8 cellular contexts compared by ENCODE assay signal in genomic region chr1:91730781-91731732, GRCh38.
A peak's percentile ranks its signal among the peaks of the same experiment; 100 is the strongest.
DNase-seq lines count a peak whose midpoint lies in the region; ATAC-seq and TF ChIP-seq lines count a peak whose summit lies in the region.

No MANE protein-coding gene starts in this region.

- H3K9me3 Mint-ChIP-seq in activated CD4-positive, alpha-beta T cell treated with anti-CD3 and anti-CD28 coated beads, Interleukin-2, amount 10 ng/mL, durations not matched to agents 24 days and 14 days = no peaks in the 10 kb centered on the region
- H3K9me3 Mint-ChIP-seq in activated T-helper 2 cell treated with anti-CD3 and anti-CD28 coated beads, Interferon-gamma antibody, Interleukin-2, Interleukin-4, amounts not matched to agents 10 μg/mL and 5 μg/mL and 100 μg/mL, durations not matched to agents 14 hours and 24 hours and 36 hours = no peaks in the 10 kb centered on the region

- no peak overlapping the region for H3K4me3 ChIP-seq in thyroid gland (replicated peaks in 1 of 3)

- ATAC-seq in HG03457 (IDR thresholded peaks at IDR 0.05; ENCODE audit: unreplicated experiment) = no peak

- peaks cover 2% of the 10 kb centered on the region for H3K27me3 Mint-ChIP-seq in activated CD4-positive, alpha-beta T cell treated with anti-CD3 and anti-CD28 coated beads, Interleukin-2, amount 10 ng/mL, durations not matched to agents 24 days and 14 days
- no peaks in the 10 kb centered on the region for H3K27me3 Mint-ChIP-seq in activated T-helper 2 cell treated with anti-CD3 and anti-CD28 coated beads, Interferon-gamma antibody, Interleukin-2, Interleukin-4, amounts not matched to agents 10 μg/mL and 5 μg/mL and 100 μg/mL, durations not matched to agents 14 hours and 24 hours and 36 hours (ENCODE audit: low read depth)

- H3K4me1 ChIP-seq in thyroid gland = peaks cover 57 to 67% of the 10 kb centered on the region in 2 donors

- no peaks in the 10 kb centered on the region for H3K27me3 ChIP-seq in thyroid gland

- peak overlapping the region; percentile 51 for H3K27ac Mint-ChIP-seq in activated CD4-positive, alpha-beta T cell treated with anti-CD3 and anti-CD28 coated beads, Interleukin-2, amount 10 ng/mL, durations not matched to agents 24 days and 14 days
- H3K27ac Mint-ChIP-seq in activated T-helper 2 cell treated with anti-CD3 and anti-CD28 coated beads, Interferon-gamma antibody, Interleukin-2, Interleukin-4, amounts not matched to agents 10 μg/mL and 5 μg/mL and 100 μg/mL, durations not matched to agents 14 hours and 24 hours and 36 hours = peak overlapping the region; percentile 75

- TF ChIP-seq CTCF in thyroid gland (IDR thresholded peaks at IDR 0.05) = no peak

- TF ChIP-seq POLR2A in thyroid gland (IDR thresholded peaks at IDR 0.05) = no peak

- peak overlapping the region; percentile 44 for H3K4me3 Mint-ChIP-seq in activated CD4-positive, alpha-beta T cell treated with anti-CD3 and anti-CD28 coated beads, Interleukin-2, amount 10 ng/mL, durations not matched to agents 24 days and 14 days
- H3K4me3 Mint-ChIP-seq in activated T-helper 2 cell treated with anti-CD3 and anti-CD28 coated beads, Interferon-gamma antibody, Interleukin-2, Interleukin-4, amounts not matched to agents 10 μg/mL and 5 μg/mL and 100 μg/mL, durations not matched to agents 14 hours and 24 hours and 36 hours (ENCODE audit: low read depth) = peak overlapping the region; percentile 31

- 66 to 82% methylated on average over 12 to 15 of the region's 15 CpGs for WGBS in thyroid gland, 2 donors

- no peaks in the 10 kb centered on the region for H3K36me3 ChIP-seq in thyroid gland

- intact Hi-C loops in activated CD4-positive, alpha-beta T cell treated with anti-CD3 and anti-CD28 coated beads, Interleukin-2, amount 10 ng/mL, durations not matched to agents 24 days and 14 days (cut with micrococcal nuclease) = loop anchor here (1.0 to 5.0 kb wide), 2 partner anchors 73 to 209 kb away; no protein-coding TSS in a partner anchor
- intact Hi-C loops in activated T-helper 2 cell treated with anti-CD3 and anti-CD28 coated beads, Interferon-gamma antibody, Interleukin-2, Interleukin-4, amounts not matched to agents 10 μg/mL and 5 μg/mL and 100 μg/mL, durations not matched to agents 14 hours and 24 hours and 36 hours (cut with micrococcal nuclease) = loop anchor here (1.0 to 2.0 kb wide), 2 partner anchors 73 to 146 kb away; no protein-coding TSS in a partner anchor
- intact Hi-C loops in thyroid gland (cut with DNase I) = no loop called here

- H3K27ac ChIP-seq in thyroid gland = peak overlapping the region; percentile 74 to 98 (median 83)

- H3K4me1 Mint-ChIP-seq in activated CD4-positive, alpha-beta T cell treated with anti-CD3 and anti-CD28 coated beads, Interleukin-2, amount 10 ng/mL, durations not matched to agents 24 days and 14 days = peaks cover 45% of the 10 kb centered on the region
- H3K4me1 Mint-ChIP-seq in activated T-helper 2 cell treated with anti-CD3 and anti-CD28 coated beads, Interferon-gamma antibody, Interleukin-2, Interleukin-4, amounts not matched to agents 10 μg/mL and 5 μg/mL and 100 μg/mL, durations not matched to agents 14 hours and 24 hours and 36 hours (ENCODE audit: low read depth) = peaks cover 59% of the 10 kb centered on the region

- peaks cover 25% of the 10 kb centered on the region for H3K36me3 Mint-ChIP-seq in activated CD4-positive, alpha-beta T cell treated with anti-CD3 and anti-CD28 coated beads, Interleukin-2, amount 10 ng/mL, durations not matched to agents 24 days and 14 days (ENCODE audit: low read depth)
- peaks cover 67% of the 10 kb centered on the region for H3K36me3 Mint-ChIP-seq in activated T-helper 2 cell treated with anti-CD3 and anti-CD28 coated beads, Interferon-gamma antibody, Interleukin-2, Interleukin-4, amounts not matched to agents 10 μg/mL and 5 μg/mL and 100 μg/mL, durations not matched to agents 14 hours and 24 hours and 36 hours (ENCODE audit: low read depth)

- peak; percentile 63 for DNase-seq in activated CD4-positive, alpha-beta T cell treated with anti-CD3 and anti-CD28 coated beads, Interleukin-2, amount 10 ng/mL, durations not matched to agents 24 days and 14 days
- DNase-seq in activated CD4-positive, alpha-beta T cell treated with anti-CD3 and anti-CD28 coated beads for 1 hour = no peak
- no peak for DNase-seq in activated T-helper 2 cell treated with anti-CD3 and anti-CD28 coated beads, Interferon-gamma antibody, Interleukin-2, Interleukin-4, amounts not matched to agents 10 μg/mL and 5 μg/mL and 100 μg/mL, durations not matched to agents 14 hours and 24 hours and 36 hours (ENCODE audit: low spot score)
- DNase-seq in kidney glomerular epithelial cell (lab: John Stamatoyannopoulos, UW) (peak; percentile 74), thyroid gland (peak; percentile 59 to 72), NCI-H2196 (lab: John Stamatoyannopoulos, UW; ENCODE audit: unreplicated experiment) (no peak), NCI-H1930 (lab: John Stamatoyannopoulos, UW) (no peak)

- no peaks in the 10 kb centered on the region for H3K9me3 ChIP-seq in thyroid gland

Comparison
In these comparisons a context has a peak if more than half of its experiments do, and no peak if none do; other contexts are left out.
1. DNase-seq: peak in activated CD4-positive, alpha-beta T cell treated with anti-CD3 and anti-CD28 coated beads, Interleukin-2, amount 10 ng/mL, durations not matched to agents 24 days and 14 days (single experiment), kidney glomerular epithelial cell (single experiment) and thyroid gland (2 of 2); none in activated CD4-positive, alpha-beta T cell treated with anti-CD3 and anti-CD28 coated beads for 1 hour (single experiment), activated T-helper 2 cell treated with anti-CD3 and anti-CD28 coated beads, Interferon-gamma antibody, Interleukin-2, Interleukin-4, amounts not matched to agents 10 μg/mL and 5 μg/mL and 100 μg/mL, durations not matched to agents 14 hours and 24 hours and 36 hours (single experiment), NCI-H2196 (single experiment) and NCI-H1930 (0 of 2).